In the genomic region with DNA sequence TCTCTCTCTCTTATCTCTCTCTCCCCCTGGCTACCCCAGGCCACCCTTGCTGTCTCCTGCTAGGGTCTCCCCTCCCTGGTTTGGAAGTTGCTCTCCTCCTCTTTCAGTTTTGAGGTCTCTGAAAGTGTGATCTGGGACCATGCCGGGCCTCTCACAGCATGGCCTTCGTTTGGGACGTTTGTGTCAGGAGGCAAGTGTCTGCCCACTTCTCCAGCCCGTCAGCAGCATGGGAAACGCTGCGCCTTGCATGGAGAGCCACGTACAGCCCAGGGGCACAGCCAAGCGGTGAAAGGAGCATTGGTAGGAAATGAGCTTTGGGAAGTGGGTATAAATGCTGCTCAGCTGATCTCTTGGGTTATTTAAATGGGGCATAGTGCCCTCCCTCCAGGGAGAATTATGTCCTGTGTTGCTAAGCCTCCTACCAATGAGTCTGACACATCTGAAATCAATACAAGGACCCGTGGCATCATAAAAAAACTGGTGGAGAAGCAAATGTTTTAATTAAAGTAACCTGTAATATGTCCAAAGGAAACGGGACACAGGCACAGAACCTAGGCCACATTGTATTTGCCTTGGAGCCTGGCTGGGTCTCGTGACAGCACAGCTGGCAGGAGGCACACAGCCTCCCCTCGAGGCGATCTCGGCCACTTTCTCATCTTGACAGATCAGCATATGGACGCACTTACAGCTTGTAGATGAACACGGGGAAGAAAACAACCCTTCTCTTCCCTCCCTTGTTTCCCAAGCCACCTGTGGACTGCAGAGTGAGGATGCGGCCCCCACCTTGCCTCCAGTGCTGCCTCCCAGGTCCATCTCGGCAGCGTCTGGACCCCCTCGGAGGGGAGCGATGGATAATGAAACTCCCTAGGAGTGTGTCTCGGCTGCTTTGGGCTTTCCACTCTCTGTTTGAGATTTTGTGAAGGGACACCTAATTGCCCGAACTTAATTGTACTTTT, we compare ENCODE assay signal across 17 cellular contexts.
DNase-seq lines count a peak whose midpoint lies in the region; TF ChIP-seq lines count a peak whose summit lies in the region.
"Had no signal": no experiment of that assay in that cellular context is flagged by ENCODE, and none has a peak within 500 bp of the region (broad histone marks: within the 10 kb centered on the region; RNA-seq: fewer than 3 reads in every experiment).

No MANE protein-coding gene starts in this region.

- H3K9me3 Mint-ChIP-seq in chondrocyte (ENCODE audit: low read depth) = no peaks in the 10 kb centered on the region
- H3K9me3 Mint-ChIP-seq in type B pancreatic cell = no peaks in the 10 kb centered on the region
- H3K9me3 Mint-ChIP-seq: activated naive CD4-positive, alpha-beta T cell treated with anti-CD3 and anti-CD28 coated beads for 36 hours; CD8-positive, alpha-beta T cell; natural killer cell had no signal

- peak overlapping the region; percentile 69 for H3K27ac Mint-ChIP-seq in chondrocyte (ENCODE audit: unreplicated experiment)
- no peak overlapping the region for H3K27ac Mint-ChIP-seq in type B pancreatic cell
- H3K27ac Mint-ChIP-seq: activated naive CD4-positive, alpha-beta T cell treated with anti-CD3 and anti-CD28 coated beads for 36 hours; CD8-positive, alpha-beta T cell; natural killer cell had no signal

- DNase-seq in NCI-H82 (lab: John Stamatoyannopoulos, UW) (peak; percentile 44), NCI-H82 treated with DMSO at 0.1 percent for 48 hours (lab: John Stamatoyannopoulos, UW; ENCODE audit: unreplicated experiment) (no peak), chondrocyte (ENCODE audit: low spot score) (no peak), left kidney (ENCODE audit: low read depth, low spot score) (peak; percentile 68), type B pancreatic cell (ENCODE audit: extremely low spot score, unreplicated experiment) (peak; percentile 67), SIG-M5 (lab: John Stamatoyannopoulos, UW) (no peak), RPMI8226 (no peak), NCI-H446 (lab: John Stamatoyannopoulos, UW) (no peak)
- DNase-seq: activated naive CD4-positive, alpha-beta T cell treated with anti-CD3 and anti-CD28 coated beads for 36 hours; colonic mucosa; H7; lower lobe of right lung; natural killer cell; SJCRH30; stimulated activated naive CD8-positive, alpha-beta T cell treated with anti-CD3 and anti-CD28 coated beads, Interleukin-15, Interleukin-2, amounts not matched to agents 100 U/mL and 50 U/mL, for 24 hours; upper lobe of right lung had no signal

- H3K4me1 Mint-ChIP-seq in chondrocyte (ENCODE audit: low read depth) = peaks cover 55% of the 10 kb centered on the region
- H3K4me1 Mint-ChIP-seq in type B pancreatic cell (ENCODE audit: unreplicated experiment) = peaks cover 32% of the 10 kb centered on the region

- H3K4me3 Mint-ChIP-seq in chondrocyte (ENCODE audit: unreplicated experiment) (no peak overlapping the region), type B pancreatic cell (no peak overlapping the region)
- H3K4me3 Mint-ChIP-seq: activated naive CD4-positive, alpha-beta T cell treated with anti-CD3 and anti-CD28 coated beads for 36 hours; CD8-positive, alpha-beta T cell; natural killer cell had no signal

- H3K27me3 Mint-ChIP-seq in chondrocyte (ENCODE audit: low read depth) (no peaks in the 10 kb centered on the region), type B pancreatic cell (no peaks in the 10 kb centered on the region)

- no peak for TF ChIP-seq CTCF in chondrocyte (IDR thresholded peaks at IDR 0.05)
- no peak for TF ChIP-seq CTCF in type B pancreatic cell (conservative IDR thresholded peaks at IDR 0.05)

- H3K36me3 Mint-ChIP-seq in chondrocyte (ENCODE audit: low read depth) = no peaks in the 10 kb centered on the region
- no peaks in the 10 kb centered on the region for H3K36me3 Mint-ChIP-seq in type B pancreatic cell
- H3K36me3 Mint-ChIP-seq: CD8-positive, alpha-beta T cell; natural killer cell had no signal

Comparison
In these comparisons a context has a peak if more than half of its experiments do, and no peak if none do; other contexts are left out.
1. DNase-seq: peak in NCI-H82 (single experiment), left kidney (single experiment) and type B pancreatic cell (single experiment); none in NCI-H82 treated with DMSO at 0.1 percent for 48 hours (single experiment), chondrocyte (single experiment), SIG-M5 (single experiment), RPMI8226 (single experiment) and NCI-H446 (0 of 2).